10 cellular contexts compared by ENCODE assay signal in genomic region chr4:78704981-78705757, GRCh38.
A peak's percentile ranks its signal among the peaks of the same experiment; 100 is the strongest.
DNase-seq lines count a peak whose midpoint lies in the region; ATAC-seq, FAIRE-seq and TF ChIP-seq lines count a peak whose summit lies in the region.
"Had no signal": no experiment of that assay in that cellular context is flagged by ENCODE, and none has a peak within 500 bp of the region (broad histone marks: within the 10 kb centered on the region; RNA-seq: fewer than 3 reads in every experiment).

No MANE protein-coding gene starts in this region.

- H3K36me3 Mint-ChIP-seq in CD14-positive monocyte = peaks cover 0 to 4% of the 10 kb centered on the region in 2 donors
- H3K36me3 Mint-ChIP-seq in WTC11 = peaks cover 19% of the 10 kb centered on the region

- H3K36me3 ChIP-seq in HUES6 (ENCODE audit: control insufficient read depth, insufficient read depth, low read length) (no peaks in the 10 kb centered on the region), bronchial epithelial cell (ENCODE audit: control insufficient read depth, insufficient read depth, low read length) (no peaks in the 10 kb centered on the region), ascending aorta (no peaks in the 10 kb centered on the region)

- H3K4me1 ChIP-seq in HUES6 (ENCODE audit: control insufficient read depth, insufficient read depth, low read length) = peaks cover 35% of the 10 kb centered on the region
- no peaks in the 10 kb centered on the region for H3K4me1 ChIP-seq in ascending aorta

- in situ Hi-C loops in ACHN (cut with HindIII; ENCODE audit: low pct_ligation_motif_present, low pct_unique_long_range_greater_than_20kb, low sequenced_read_pairs) = no loop called here

- peak overlapping the region; percentile 13 for H3K9ac ChIP-seq in HUES6 (ENCODE audit: low read length)

- FAIRE-seq in bronchial epithelial cell (lab: Jason Lieb, UNC) = no peak

- H3K4me3 ChIP-seq in HUES6 (ENCODE audit: low read depth, low read length) (no peak overlapping the region), bronchial epithelial cell (ENCODE audit: low read depth, low read length) (no peak overlapping the region), ascending aorta (no peak overlapping the region)

- CTCF ChIA-PET in WTC11 (lab: Charles Lee) = no interaction called here

- TF ChIP-seq CTCF in bronchial epithelial cell (IDR thresholded peaks at IDR 0.05; ENCODE audit: insufficient read depth, low read length, severe bottlenecking) (no peak), ascending aorta (IDR thresholded peaks at IDR 0.05) (no peak), CD14-positive monocyte (IDR thresholded peaks at IDR 0.05) (no peak), WTC11 (IDR thresholded peaks at IDR 0.05) (no peak)

- intact Hi-C loops in ascending aorta (cut with DNase I) (no loop called here), CD14-positive monocyte (cut with micrococcal nuclease) (no loop called here)

- H3K27ac ChIP-seq in HUES6 (ENCODE audit: low read depth, low read length) (peak overlapping the region; percentile 82; the same call in 1 of the 2 replicates), ascending aorta (no peak overlapping the region)

- H3K27me3 ChIP-seq in HUES6 (ENCODE audit: control insufficient read depth, insufficient read depth, low read length) (no peaks in the 10 kb centered on the region), bronchial epithelial cell (ENCODE audit: control insufficient read depth, insufficient read depth, low read length) (no peaks in the 10 kb centered on the region), ascending aorta (no peaks in the 10 kb centered on the region)

- POLR2A ChIA-PET in WTC11 (lab: Charles Lee) = no interaction called here

- H3K27ac Mint-ChIP-seq in CD14-positive monocyte (no peak overlapping the region), WTC11 (no peak overlapping the region)

- H3K4me1 Mint-ChIP-seq in CD14-positive monocyte (peaks cover 19% of the 10 kb centered on the region), WTC11 (peaks cover 35% of the 10 kb centered on the region)

- no peak for ATAC-seq in HG03439 (IDR thresholded peaks at IDR 0.05; ENCODE audit: unreplicated experiment)
- ATAC-seq in WTC11 = no peak

- peaks cover 9 to 20% (median 17%) of the 10 kb centered on the region in 7 donors for H3K9me3 Mint-ChIP-seq in CD14-positive monocyte
- peaks cover 24% of the 10 kb centered on the region for H3K9me3 Mint-ChIP-seq in WTC11

- H3K9me3 ChIP-seq in HUES6 (ENCODE audit: control insufficient read depth, insufficient read depth, low read depth, low read length) = 0 out of 2 replicates have a peak, but pooled peaks cover 7% of the 10 kb centered on the region
- H3K9me3 ChIP-seq in ascending aorta = peaks cover 0 to 5% of the 10 kb centered on the region in 2 donors

- H3K27me3 Mint-ChIP-seq in CD14-positive monocyte (ENCODE audit: low read depth in 3 of 3) (peaks cover 0 to 3% (median 3%) of the 10 kb centered on the region in 3 donors), WTC11 (ENCODE audit: low read depth) (no peaks in the 10 kb centered on the region; the same call in 1 of the 2 replicates)

- H3K4me3 Mint-ChIP-seq in CD14-positive monocyte (no peak overlapping the region), WTC11 (no peak overlapping the region)

- DNase-seq in ACHN = peak; percentile 21
- DNase-seq in bronchial epithelial cell (ENCODE audit: low read depth) = peak; percentile 95
- DNase-seq in kidney tubule cell (ENCODE audit: low spot score) = peak; percentile 76
- no peak for DNase-seq in ascending aorta (ENCODE audit: low spot score in 2 of 2)
- no peak for DNase-seq in CD14-positive monocyte (ENCODE audit: low spot score)
- DNase-seq in WTC11 (ENCODE audit: low spot score) = no peak
- DNase-seq: NCI-H1417 treated with DMSO at 0.1 percent for 48 hours; stimulated activated CD4-positive, alpha-beta T cell treated with anti-CD3 and anti-CD28 coated beads, Interleukin-4, amount 100 ng/mL, for 1 hour had no signal

TF ChIP-seq in WTC11, 78 proteins besides CTCF, POLR2A, EP300 and RAD21:
- no peak for TF ChIP-seq ZNF263 (CRISPR knock-in tag; IDR thresholded peaks at IDR 0.05; ENCODE audit: low read depth)
- no peak for TF ChIP-seq ATF2 (CRISPR knock-in tag; IDR thresholded peaks at IDR 0.05; ENCODE audit: borderline replicate concordance, low read depth)
- no peak for TF ChIP-seq FOXP4 (CRISPR knock-in tag; IDR thresholded peaks at IDR 0.05)
- no peak for TF ChIP-seq ZBTB21 (CRISPR knock-in tag; IDR thresholded peaks at IDR 0.05; ENCODE audit: borderline replicate concordance)
- TF ChIP-seq SP1 (CRISPR knock-in tag; conservative IDR thresholded peaks at IDR 0.05) = no peak
- no peak for TF ChIP-seq RELA (CRISPR knock-in tag; IDR thresholded peaks at IDR 0.05; ENCODE audit: borderline replicate concordance)
- TF ChIP-seq AR (CRISPR knock-in tag; IDR thresholded peaks at IDR 0.05) = no peak
- TF ChIP-seq FOXK1 (CRISPR knock-in tag; IDR thresholded peaks at IDR 0.05) = no peak
- no peak for TF ChIP-seq USF1 (CRISPR knock-in tag; IDR thresholded peaks at IDR 0.05)
- no peak for TF ChIP-seq SMAD3 (CRISPR knock-in tag; IDR thresholded peaks at IDR 0.05; ENCODE audit: borderline replicate concordance)
- TF ChIP-seq TP53 (CRISPR knock-in tag; IDR thresholded peaks at IDR 0.05) = no peak
- TF ChIP-seq CBFB (CRISPR knock-in tag; IDR thresholded peaks at IDR 0.05; ENCODE audit: low read depth) = no peak
TF ChIP-seq in WTC11: peak in this region for 0.

Comparison
In these comparisons a context has a peak if more than half of its experiments do, and no peak if none do; other contexts are left out.
1. DNase-seq: peak in ACHN (single experiment), bronchial epithelial cell (single experiment) and kidney tubule cell (single experiment); none in ascending aorta (0 of 2), CD14-positive monocyte (single experiment) and WTC11 (single experiment).